8 cellular contexts compared by ENCODE assay signal in genomic region chr6:135181333-135182119, GRCh38. TPM values are rescaled to one million over a fixed set of nuclear protein-coding genes. Genes with fewer than 3 reads are reported as not detected.
DNase-seq lines count a peak whose midpoint lies in the region; ATAC-seq and TF ChIP-seq lines count a peak whose summit lies in the region.

No MANE protein-coding gene starts in this region.

- no peak overlapping the region for H3K9ac ChIP-seq in rectal smooth muscle tissue (ENCODE audit: low read length)

- H3K36me3 ChIP-seq in rectal smooth muscle tissue (ENCODE audit: control insufficient read depth, insufficient read depth, low read length) = no peaks in the 10 kb centered on the region

- peaks cover 2% of the 10 kb centered on the region for H3K27me3 ChIP-seq in rectal smooth muscle tissue (ENCODE audit: control insufficient read depth, insufficient read depth, low read length)

- ATAC-seq in HG02840 (IDR thresholded peaks at IDR 0.05; ENCODE audit: low FRiP score, unreplicated experiment) (no peak), HG02588 (IDR thresholded peaks at IDR 0.05; ENCODE audit: unreplicated experiment) (no peak)

- peak overlapping the region; percentile 56 for H3K4me3 ChIP-seq in rectal smooth muscle tissue (ENCODE audit: low read length)

- peaks cover 7% of the 10 kb centered on the region for H3K9me3 Mint-ChIP-seq in glutamatergic neuron (ENCODE audit: unreplicated experiment)

- DNase-seq in NCI-H510A treated with DMSO at 0.1 percent for 48 hours (lab: John Stamatoyannopoulos, UW) (peak; percentile 41), NCI-H510A (lab: John Stamatoyannopoulos, UW) (no peak), M059J (ENCODE audit: low read depth) (peak; percentile 43), glutamatergic neuron (no peak)
- DNase-seq in activated CD8-positive, alpha-beta memory T cell treated with anti-CD3 and anti-CD28 coated beads for 24 hours = peak; percentile 75

- peak overlapping the region; percentile 49 for H3K27ac Mint-ChIP-seq in glutamatergic neuron (ENCODE audit: unreplicated experiment)

- no peak overlapping the region for H3K27ac ChIP-seq in rectal smooth muscle tissue (ENCODE audit: low read depth, low read length)

- no peaks in the 10 kb centered on the region for H3K36me3 Mint-ChIP-seq in glutamatergic neuron (ENCODE audit: unreplicated experiment)

- peaks cover 2% of the 10 kb centered on the region for H3K27me3 Mint-ChIP-seq in glutamatergic neuron (ENCODE audit: unreplicated experiment)

- H3K4me1 Mint-ChIP-seq in glutamatergic neuron (ENCODE audit: low read depth, unreplicated experiment) = peaks cover 4% of the 10 kb centered on the region

- no peak for TF ChIP-seq CTCF in glutamatergic neuron (IDR thresholded peaks at IDR 0.05; ENCODE audit: partially characterized antibody, unreplicated experiment)

- peak overlapping the region; percentile 94 for H3K4me3 Mint-ChIP-seq in glutamatergic neuron (ENCODE audit: unreplicated experiment)

- peaks cover 5% of the 10 kb centered on the region for H3K4me1 ChIP-seq in rectal smooth muscle tissue (ENCODE audit: control insufficient read depth, insufficient read depth, low read length)

RNA-seq across cellular contexts. Expression of gene MYB, which starts 0.4 kb away (rescaled TPM):
- total RNA-seq in M059J (2014; rRNA removed; shearing (Covaris generic)) = 5.1 and 7.4 TPM in 2 replicates
- 0.56 TPM for total RNA-seq in glutamatergic neuron (ENCODE audit: unreplicated experiment)

Comparison
In these comparisons a context has a peak if more than half of its experiments do, and no peak if none do; other contexts are left out.
1. DNase-seq: peak in NCI-H510A treated with DMSO at 0.1 percent for 48 hours (single experiment), M059J (single experiment) and activated CD8-positive, alpha-beta memory T cell treated with anti-CD3 and anti-CD28 coated beads for 24 hours (single experiment); none in NCI-H510A (single experiment) and glutamatergic neuron (single experiment).